Comparison of ENCODE assay signal across 8 cellular contexts in genomic region chr2:98012561-98012979, GRCh38. TPM values are rescaled to one million over a fixed set of nuclear protein-coding genes. Genes with fewer than 3 reads are reported as not detected.
DNase-seq lines count a peak whose midpoint lies in the region; ATAC-seq, FAIRE-seq and TF ChIP-seq lines count a peak whose summit lies in the region.

No MANE protein-coding gene starts in this region.

- H3K4me3 Mint-ChIP-seq in GM23338, result no peak overlapping the region

- no peaks in the 10 kb centered on the region for H3K4me1 Mint-ChIP-seq in GM23338

- H3K9me3 Mint-ChIP-seq in GM23338, result no peaks in the 10 kb centered on the region

- no peaks in the 10 kb centered on the region for H3K36me3 ChIP-seq in GM23338 (ENCODE audit: insufficient read depth)

- H2AFZ ChIP-seq in GM23338, result no peak overlapping the region

- no peak overlapping the region for H3K4me2 ChIP-seq in GM23338

- no peak for TF ChIP-seq CTCF in GM23338 (conservative IDR thresholded peaks at IDR 0.05; ENCODE audit: low read depth in 2 of 2)

- no peaks in the 10 kb centered on the region for H4K20me1 ChIP-seq in GM23338 (replicated peaks; ENCODE audit: insufficient read depth)

- no peaks in the 10 kb centered on the region for H3K79me2 ChIP-seq in GM23338 (replicated peaks; ENCODE audit: insufficient read depth)

- no peak overlapping the region for H3K27ac ChIP-seq in GM23338 (ENCODE audit: low read depth)

- FAIRE-seq in GM12892 (lab: Jason Lieb, UNC), result peak; percentile 92

- H3K27me3 ChIP-seq in GM23338 (ENCODE audit: insufficient read depth), result no peaks in the 10 kb centered on the region

- no peaks in the 10 kb centered on the region for H3K4me1 ChIP-seq in GM23338 (ENCODE audit: insufficient read depth)

- H3K27ac Mint-ChIP-seq in GM23338, result no peak overlapping the region

- H3K4me3 ChIP-seq in GM23338, result no peak overlapping the region

- TF ChIP-seq POLR2A in GM12892 (IDR thresholded peaks at IDR 0.05; ENCODE audit: low read depth, low read length), result peak; percentile 40; the same call in 1 of the 2 replicates

- peak; percentile 82 for ATAC-seq in GM19438 (IDR thresholded peaks at IDR 0.05; ENCODE audit: low read depth, unreplicated experiment)
- peak; percentile 89 for ATAC-seq in HG03354 (IDR thresholded peaks at IDR 0.05; ENCODE audit: poor library complexity, severe bottlenecking, unreplicated experiment)
- peak; percentile 33 for ATAC-seq in esophagus mucosa
- ATAC-seq in GM23338, result no peak

- H3K27me3 Mint-ChIP-seq in GM23338 (ENCODE audit: insufficient read depth, low read depth, poor library complexity), result no peaks in the 10 kb centered on the region

- H3K9me2 ChIP-seq in GM23338 (ENCODE audit: insufficient read depth), result no peaks in the 10 kb centered on the region

- no peaks in the 10 kb centered on the region for H3F3A ChIP-seq in GM23338 (replicated peaks; ENCODE audit: low read depth)

- no peaks in the 10 kb centered on the region; the same call in 2 of the 3 replicates for H3K36me3 Mint-ChIP-seq in GM23338 (ENCODE audit: low read depth)

- DNase-seq in GM12892 (ENCODE audit: insufficient read length) (peak; percentile 34), DMS153 treated with DMSO at 0.1 percent for 48 hours (lab: John Stamatoyannopoulos, UW; ENCODE audit: unreplicated experiment) (no peak), GM23338 (ENCODE audit: low spot score) (no peak), NCI-H2196 treated with DMSO at 0.1 percent for 48 hours (lab: John Stamatoyannopoulos, UW; ENCODE audit: unreplicated experiment) (no peak)
- no peak for DNase-seq in effector CD8-positive, alpha-beta T cell (lab: John Stamatoyannopoulos, UW)

TF ChIP-seq in GM23338, 12 proteins besides CTCF, POLR2A, EP300 and RAD21:
- no peak for TF ChIP-seq NANOG (IDR thresholded peaks at IDR 0.05; ENCODE audit: borderline replicate concordance)
- no peak for TF ChIP-seq ZNF114 (CRISPR knock-in tag; IDR thresholded peaks at IDR 0.05)
- no peak for TF ChIP-seq ZNF462 (CRISPR knock-in tag; IDR thresholded peaks at IDR 0.05)
- no peak for TF ChIP-seq JUNB (IDR thresholded peaks at IDR 0.05; ENCODE audit: unreplicated experiment)
- no peak for TF ChIP-seq EZH2 (IDR thresholded peaks at IDR 0.05; ENCODE audit: low read depth, unreplicated experiment)
- TF ChIP-seq, protein P1, sequence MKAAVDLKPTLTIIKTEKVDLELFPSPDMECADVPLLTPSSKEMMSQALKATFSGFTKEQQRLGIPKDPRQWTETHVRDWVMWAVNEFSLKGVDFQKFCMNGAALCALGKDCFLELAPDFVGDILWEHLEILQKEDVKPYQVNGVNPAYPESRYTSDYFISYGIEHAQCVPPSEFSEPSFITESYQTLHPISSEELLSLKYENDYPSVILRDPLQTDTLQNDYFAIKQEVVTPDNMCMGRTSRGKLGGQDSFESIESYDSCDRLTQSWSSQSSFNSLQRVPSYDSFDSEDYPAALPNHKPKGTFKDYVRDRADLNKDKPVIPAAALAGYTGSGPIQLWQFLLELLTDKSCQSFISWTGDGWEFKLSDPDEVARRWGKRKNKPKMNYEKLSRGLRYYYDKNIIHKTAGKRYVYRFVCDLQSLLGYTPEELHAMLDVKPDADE (IDR thresholded peaks at IDR 0.05), result no peak
- TF ChIP-seq EZH2phosphoT487 (IDR thresholded peaks at IDR 0.05; ENCODE audit: unreplicated experiment), result no peak
- TF ChIP-seq ZNF331 (CRISPR knock-in tag; IDR thresholded peaks at IDR 0.05; ENCODE audit: low read depth), result no peak
- no peak for TF ChIP-seq STAT1 (IDR thresholded peaks at IDR 0.05; ENCODE audit: unreplicated experiment)
- TF ChIP-seq CREB1 (CRISPR knock-in tag; IDR thresholded peaks at IDR 0.05; ENCODE audit: low read depth), result no peak
- TF ChIP-seq, protein P2, sequence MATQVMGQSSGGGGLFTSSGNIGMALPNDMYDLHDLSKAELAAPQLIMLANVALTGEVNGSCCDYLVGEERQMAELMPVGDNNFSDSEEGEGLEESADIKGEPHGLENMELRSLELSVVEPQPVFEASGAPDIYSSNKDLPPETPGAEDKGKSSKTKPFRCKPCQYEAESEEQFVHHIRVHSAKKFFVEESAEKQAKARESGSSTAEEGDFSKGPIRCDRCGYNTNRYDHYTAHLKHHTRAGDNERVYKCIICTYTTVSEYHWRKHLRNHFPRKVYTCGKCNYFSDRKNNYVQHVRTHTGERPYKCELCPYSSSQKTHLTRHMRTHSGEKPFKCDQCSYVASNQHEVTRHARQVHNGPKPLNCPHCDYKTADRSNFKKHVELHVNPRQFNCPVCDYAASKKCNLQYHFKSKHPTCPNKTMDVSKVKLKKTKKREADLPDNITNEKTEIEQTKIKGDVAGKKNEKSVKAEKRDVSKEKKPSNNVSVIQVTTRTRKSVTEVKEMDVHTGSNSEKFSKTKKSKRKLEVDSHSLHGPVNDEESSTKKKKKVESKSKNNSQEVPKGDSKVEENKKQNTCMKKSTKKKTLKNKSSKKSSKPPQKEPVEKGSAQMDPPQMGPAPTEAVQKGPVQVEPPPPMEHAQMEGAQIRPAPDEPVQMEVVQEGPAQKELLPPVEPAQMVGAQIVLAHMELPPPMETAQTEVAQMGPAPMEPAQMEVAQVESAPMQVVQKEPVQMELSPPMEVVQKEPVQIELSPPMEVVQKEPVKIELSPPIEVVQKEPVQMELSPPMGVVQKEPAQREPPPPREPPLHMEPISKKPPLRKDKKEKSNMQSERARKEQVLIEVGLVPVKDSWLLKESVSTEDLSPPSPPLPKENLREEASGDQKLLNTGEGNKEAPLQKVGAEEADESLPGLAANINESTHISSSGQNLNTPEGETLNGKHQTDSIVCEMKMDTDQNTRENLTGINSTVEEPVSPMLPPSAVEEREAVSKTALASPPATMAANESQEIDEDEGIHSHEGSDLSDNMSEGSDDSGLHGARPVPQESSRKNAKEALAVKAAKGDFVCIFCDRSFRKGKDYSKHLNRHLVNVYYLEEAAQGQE (IDR thresholded peaks at IDR 0.05; ENCODE audit: unreplicated experiment), result no peak
- TF ChIP-seq POLR2AphosphoS5 (IDR thresholded peaks at IDR 0.05; ENCODE audit: low read depth), result no peak

RNA-seq across cellular contexts. Expression of gene TMEM131, which starts 16.8 kb away (rescaled TPM):
- 24.6 TPM for polyA plus RNA-seq in GM12892 (2012; ENCODE audit: missing spikeins)
- total RNA-seq in esophagus mucosa, result 33.8 TPM
- total RNA-seq in GM23338 (2014; rRNA removed; shearing (Covaris generic)), result 22.7 and 32.9 TPM in 2 replicates
- 9.2 and 9.9 TPM in 2 replicates for polyA plus RNA-seq in GM23338 (2016; fragmentation: Nextera tagmentation; extraction: Ambion mirVana)
